In the genomic region with DNA sequence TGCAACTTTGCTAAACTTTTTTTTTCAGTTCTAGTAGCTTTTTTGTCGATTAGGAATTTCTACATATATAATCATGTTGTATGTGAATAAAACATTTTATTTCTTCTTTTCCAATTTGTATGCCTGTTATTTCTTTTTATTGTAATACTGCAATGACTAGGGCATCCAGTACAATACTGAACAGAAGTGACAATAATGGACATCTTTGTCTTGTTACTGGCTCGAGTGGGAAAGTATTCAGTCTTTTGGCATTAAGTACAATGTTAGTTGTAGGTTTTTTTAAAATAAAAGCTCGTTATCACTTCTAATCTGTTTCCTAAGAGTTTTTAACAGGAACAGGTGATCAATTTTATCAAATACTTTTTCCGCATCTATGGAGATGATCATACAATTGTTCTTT, we compare ENCODE assay signal across 19 cellular contexts.
"Had no signal": no experiment of that assay in that cellular context is flagged by ENCODE, and none has a peak within 500 bp of the region (broad histone marks: within the 10 kb centered on the region; RNA-seq: fewer than 3 reads in every experiment).

No MANE protein-coding gene starts in this region.

- H3K9me3 ChIP-seq: colonic mucosa, mucosa of descending colon, neutrophil, thoracic aorta had no signal

- H3K4me3 ChIP-seq: colonic mucosa, hepatocyte, mucosa of descending colon, right atrium auricular region, sigmoid colon, skin epidermis, thoracic aorta had no signal

- H2AFZ ChIP-seq: hepatocyte had no signal

- H3K27ac Mint-ChIP-seq: endodermal cell; naive thymus-derived CD8-positive, alpha-beta T cell had no signal

- H3K4me2 ChIP-seq: hepatocyte had no signal

- H3K27ac ChIP-seq: colonic mucosa, foreskin keratinocyte, hepatocyte, neutrophil, right atrium auricular region, sigmoid colon, skin epidermis, thoracic aorta had no signal

- H3K4me1 Mint-ChIP-seq: endodermal cell; naive thymus-derived CD8-positive, alpha-beta T cell had no signal

- H3K79me2 ChIP-seq: hepatocyte had no signal

- ATAC-seq: foreskin keratinocyte; mucosa of descending colon; naive thymus-derived CD8-positive, alpha-beta T cell; stimulated activated naive CD8-positive, alpha-beta T cell treated with anti-CD3 and anti-CD28 coated beads, Interleukin-15, Interleukin-2, amounts not matched to agents 100 U/mL and 50 U/mL, for 24 hours had no signal

- DNase-seq: cerebellar nuclear complex; colonic mucosa; dermis blood vessel endothelial cell; effector CD4-positive, alpha-beta T cell; endodermal cell; erythroblast; foreskin keratinocyte; mucosa of descending colon; naive thymus-derived CD8-positive, alpha-beta T cell; posterior cingulate gyrus; sigmoid colon; stimulated activated CD4-positive, alpha-beta T cell treated with anti-CD3 and anti-CD28 coated beads, Interleukin-12 subunit alpha, Interleukin-12 subunit beta, amount 100 ng/mL, for 4 hours; stimulated activated naive CD8-positive, alpha-beta T cell treated with anti-CD3 and anti-CD28 coated beads, Interleukin-15, Interleukin-2, amounts not matched to agents 100 U/mL and 50 U/mL, for 24 hours; trophoblast cell had no signal

- H3K36me3 ChIP-seq: colonic mucosa, neutrophil, thoracic aorta had no signal

- H3K9me3 Mint-ChIP-seq: endodermal cell had no signal

- H3K4me1 ChIP-seq: colonic mucosa, right atrium auricular region, sigmoid colon had no signal

- H3K27me3 ChIP-seq: colonic mucosa, foreskin keratinocyte, hepatocyte, neutrophil, right atrium auricular region, sigmoid colon had no signal

- H3K4me3 Mint-ChIP-seq: endodermal cell; naive thymus-derived CD8-positive, alpha-beta T cell had no signal
